In genomic region chr2:201809633-201810032, GRCh38 we compare ENCODE assay signal across 16 cellular contexts. TPM values are rescaled to one million over a fixed set of nuclear protein-coding genes. Genes with fewer than 3 reads are reported as not detected.
DNase-seq lines count a peak whose midpoint lies in the region; ATAC-seq and TF ChIP-seq lines count a peak whose summit lies in the region.
"Had no signal": no experiment of that assay in that cellular context is flagged by ENCODE, and none has a peak within 500 bp of the region (broad histone marks: within the 10 kb centered on the region; RNA-seq: fewer than 3 reads in every experiment).

No MANE protein-coding gene starts in this region.

- DNase-seq in HFFc6: no peak
- no peak for DNase-seq in Panc1 (ENCODE audit: low read depth, low spot score)
- DNase-seq in left kidney (ENCODE audit: low read depth, low spot score): peak; percentile 27
- no peak for DNase-seq in activated effector memory CD4-positive, alpha-beta T cell treated with Interleukin-2 at 50 U/mL for 16 hours
- DNase-seq in OCI-M2 (lab: John Stamatoyannopoulos, UW; ENCODE audit: unreplicated experiment): no peak
- no peak for DNase-seq in NCI-H128 (lab: John Stamatoyannopoulos, UW; ENCODE audit: unreplicated experiment)
- DNase-seq: BE2C; CD4-positive, alpha-beta memory T cell; DMS153; DMS79 treated with DMSO at 0.1 percent for 48 hours; GDM1; H7 had no signal

- H3K36me3 Mint-ChIP-seq in HFFc6 (ENCODE audit: low read depth): peaks cover 37% of the 10 kb centered on the region
- H3K36me3 Mint-ChIP-seq: CD4-positive, alpha-beta memory T cell had no signal

- no peaks in the 10 kb centered on the region for H3K36me3 ChIP-seq in Panc1 (ENCODE audit: control insufficient read depth, insufficient read depth, low read length)
- H3K36me3 ChIP-seq: BE2C had no signal

- peak overlapping the region; percentile 28; the same call in 1 of the 2 replicates for H3K27ac Mint-ChIP-seq in HFFc6
- H3K27ac Mint-ChIP-seq: CD4-positive, alpha-beta memory T cell had no signal

- no TSS peak for BruUV-seq in Panc1 (replicated peaks; lab: Mats Ljungman, UMichigan)

- intact Hi-C loops in Panc1 (cut with micrococcal nuclease; ENCODE audit: unreplicated experiment): no loop called here

- H3K27me3 ChIP-seq in Panc1 (ENCODE audit: control insufficient read depth, insufficient read depth, low read length): no peaks in the 10 kb centered on the region
- H3K27me3 ChIP-seq: BE2C had no signal

- H3K4me1 ChIP-seq in Panc1 (ENCODE audit: control insufficient read depth, insufficient read depth, low read length): peaks cover 26% of the 10 kb centered on the region
- H3K4me1 ChIP-seq: A549 had no signal

- no peaks in the 10 kb centered on the region for H3K27me3 Mint-ChIP-seq in HFFc6 (ENCODE audit: insufficient read depth)

- no peak for ATAC-seq in Panc1
- ATAC-seq in GM18511 (IDR thresholded peaks at IDR 0.05; ENCODE audit: unreplicated experiment): no peak
- ATAC-seq: A549 had no signal

- in situ Hi-C loops in Panc1 (cut with HindIII; ENCODE audit: low pct_unique_long_range_greater_than_20kb, low sequenced_read_pairs): no loop called here

- no peak overlapping the region for H3K4me3 ChIP-seq in Panc1 (ENCODE audit: low read depth in 2 of 2, low read length in 2 of 2)
- H3K4me3 ChIP-seq: A549 had no signal

- H3K9me3 Mint-ChIP-seq in HFFc6: no peaks in the 10 kb centered on the region
- H3K9me3 Mint-ChIP-seq: CD4-positive, alpha-beta memory T cell had no signal

- peak overlapping the region; percentile 92 for H3K4me3 Mint-ChIP-seq in HFFc6
- H3K4me3 Mint-ChIP-seq: CD4-positive, alpha-beta memory T cell had no signal

- CTCF ChIA-PET in Panc1 (lab: Charles Lee): no interaction called here

- H3K27ac ChIP-seq in Panc1 (ENCODE audit: low read length): peak overlapping the region; percentile 41; the same call in 1 of the 2 replicates
- H3K27ac ChIP-seq: A549, C4-2B had no signal

- TF ChIP-seq CTCF in HFFc6 (IDR thresholded peaks at IDR 0.05) (no peak), Panc1 (IDR thresholded peaks at IDR 0.05) (no peak)

- POLR2A ChIA-PET in Panc1 (lab: Charles Lee): no interaction called here

- H3K4me1 Mint-ChIP-seq in HFFc6 (ENCODE audit: low read depth): peaks cover 71% of the 10 kb centered on the region
- H3K4me1 Mint-ChIP-seq: CD4-positive, alpha-beta memory T cell had no signal

- H3K9me3 ChIP-seq in Panc1 (ENCODE audit: control insufficient read depth, insufficient read depth, low read depth, low read length): no peaks in the 10 kb centered on the region
- H3K9me3 ChIP-seq: A549, BE2C had no signal

RNA-seq across cellular contexts. Expression of gene CDK15, which starts 3.3 kb away (rescaled TPM):
- total RNA-seq in HFFc6 (2021; fragmentation: NEBNext Ultra II Directional; extraction: Animal tissue kit (Norgen Biotek cat#: 25700)): 10 to 100 TPM; 21.7 to 59.8 (median 49.4) TPM
- total RNA-seq in Panc1 (2021; ENCODE audit: unreplicated experiment): 4.8 TPM
- polyA plus RNA-seq in Panc1 (2012; ENCODE audit: insufficient read length): 1.3 TPM
- total RNA-seq: CD4-positive, alpha-beta memory T cell; H7; HT-29 had no signal
- polyA plus RNA-seq: A549; CD4-positive, alpha-beta memory T cell had no signal

RNA-seq across cellular contexts. Expression of gene ALS2, which starts 28.9 kb away (rescaled TPM):
- 10 to 100 TPM; 44.8 to 54.0 (median 46.4) TPM for total RNA-seq in HFFc6 (2021; fragmentation: NEBNext Ultra II Directional; extraction: Animal tissue kit (Norgen Biotek cat#: 25700))
- 47.5 TPM for total RNA-seq in Panc1 (2021; ENCODE audit: unreplicated experiment)
- polyA plus RNA-seq in Panc1 (2012; ENCODE audit: insufficient read length): 17.5 TPM
